12 cellular contexts compared by ENCODE assay signal in the genomic region with DNA sequence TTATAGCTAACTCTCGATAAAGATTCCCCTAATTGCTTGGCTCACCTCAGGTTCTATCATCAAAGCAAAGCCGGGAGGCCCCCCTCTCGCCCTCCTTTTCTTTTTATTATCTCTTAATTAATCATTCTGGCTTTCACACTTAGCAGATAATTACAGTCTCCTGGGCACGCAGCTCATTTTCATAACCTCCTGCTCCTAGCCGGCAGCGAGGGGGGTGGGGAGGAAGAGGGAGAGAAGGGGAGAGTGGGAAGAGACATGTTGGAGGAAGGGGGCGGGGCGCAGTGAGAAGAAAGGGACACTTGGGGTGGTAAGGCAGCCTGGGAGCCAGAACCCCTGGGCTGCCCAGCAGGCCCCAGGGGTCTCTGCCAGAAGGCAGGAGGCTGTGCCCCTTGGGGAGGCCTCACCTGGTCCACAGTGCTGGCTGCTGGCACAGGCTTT. TPM values are rescaled to one million over a fixed set of nuclear protein-coding genes. Genes with fewer than 3 reads are reported as not detected.
DNase-seq lines count a peak whose midpoint lies in the region; ATAC-seq and TF ChIP-seq lines count a peak whose summit lies in the region.
"Had no signal": no experiment of that assay in that cellular context is flagged by ENCODE, and none has a peak within 500 bp of the region (broad histone marks: within the 10 kb centered on the region; RNA-seq: fewer than 3 reads in every experiment).

No MANE protein-coding gene starts in this region.

- WGBS in adrenal gland, 4 donors = 31 to 44% (median 32%) methylated on average over 8 of the region's 8 CpGs

- H3K79me2 ChIP-seq in GM23338 (replicated peaks; ENCODE audit: insufficient read depth) = peaks cover 99% of the 10 kb centered on the region

- no peaks in the 10 kb centered on the region for H3K9me3 ChIP-seq in adrenal gland (replicated peaks in 1 of 3)

- DNase-seq in GM23338 (ENCODE audit: low spot score) (no peak), adrenal gland (no peak), amniotic stem cell (lab: John Stamatoyannopoulos, UW) (no peak), DMS79 (lab: John Stamatoyannopoulos, UW) (no peak), SW480 (ENCODE audit: low spot score) (no peak)
- no peak for DNase-seq in activated CD4-positive, CD25-positive, alpha-beta regulatory T cell treated with anti-CD3 and anti-CD28 coated beads, Interleukin-2, amount 50 U/mL, for 72 hours
- DNase-seq: CD4-positive, CD25-positive, alpha-beta regulatory T cell; NCI-H510A; T-helper 1 cell had no signal

- H3K4me1 ChIP-seq in GM23338 (ENCODE audit: insufficient read depth) (peaks cover 76% of the 10 kb centered on the region), adrenal gland (replicated peaks in 1 of 2) (peaks cover 92 to 95% of the 10 kb centered on the region in 2 donors)

- H3K36me3 Mint-ChIP-seq in GM23338 (ENCODE audit: low read depth) = no peaks in the 10 kb centered on the region; the same call in 2 of the 3 replicates
- H3K36me3 Mint-ChIP-seq: CD4-positive, CD25-positive, alpha-beta regulatory T cell had no signal

- H3K4me2 ChIP-seq in GM23338 = peak overlapping the region; percentile 64; the same call in 1 of the 2 replicates

- 0 out of 2 replicates have a peak overlapping the region, but pooled peaks have one; percentile 54 for H3K27ac Mint-ChIP-seq in GM23338
- H3K27ac Mint-ChIP-seq: CD4-positive, CD25-positive, alpha-beta regulatory T cell had no signal

- no peak overlapping the region for H2AFZ ChIP-seq in GM23338

- H3K27me3 Mint-ChIP-seq in GM23338 (ENCODE audit: insufficient read depth, low read depth, poor library complexity) = peaks cover 8% of the 10 kb centered on the region

- H3K27me3 ChIP-seq in GM23338 (ENCODE audit: insufficient read depth) (no peaks in the 10 kb centered on the region), adrenal gland (no peaks in the 10 kb centered on the region), layer of hippocampus (ENCODE audit: control insufficient read depth, insufficient read depth, low read length) (no peaks in the 10 kb centered on the region)

- no peak for TF ChIP-seq POLR2A in adrenal gland (IDR thresholded peaks at IDR 0.05)

- H3K9me3 Mint-ChIP-seq in GM23338 = no peaks in the 10 kb centered on the region

- H4K20me1 ChIP-seq in GM23338 (replicated peaks; ENCODE audit: insufficient read depth) = peaks cover 7% of the 10 kb centered on the region; the same call in 1 of the 2 replicates

- intact Hi-C loops in adrenal gland (cut with DNase I) = no loop called here

- H3K9me2 ChIP-seq in GM23338 (ENCODE audit: insufficient read depth) = no peaks in the 10 kb centered on the region

- H3K4me3 ChIP-seq in GM23338 (no peak overlapping the region), adrenal gland (no peak overlapping the region), skin epidermis (no peak overlapping the region)

- no peaks in the 10 kb centered on the region for H3K36me3 ChIP-seq in GM23338 (ENCODE audit: insufficient read depth)
- H3K36me3 ChIP-seq in adrenal gland (replicated peaks in 1 of 2) = no peaks in the 10 kb centered on the region

- no peak overlapping the region for H3K4me3 Mint-ChIP-seq in GM23338
- H3K4me3 Mint-ChIP-seq: CD4-positive, CD25-positive, alpha-beta regulatory T cell had no signal

- H3K27ac ChIP-seq in GM23338 (ENCODE audit: low read depth) (no peak overlapping the region), adrenal gland (peak overlapping the region in 4 of 5 donors; percentile 67 to 92 (median 82)), layer of hippocampus (ENCODE audit: low read depth, low read length) (peak overlapping the region; percentile 21), skin epidermis (peak overlapping the region in 20 of 21 experiments; percentile 11 to 90 (median 78))

- peaks cover 85% of the 10 kb centered on the region for H3K4me1 Mint-ChIP-seq in GM23338
- H3K4me1 Mint-ChIP-seq: CD4-positive, CD25-positive, alpha-beta regulatory T cell had no signal

- no peaks in the 10 kb centered on the region for H3F3A ChIP-seq in GM23338 (replicated peaks; ENCODE audit: low read depth)

- TF ChIP-seq CTCF in GM23338 (conservative IDR thresholded peaks at IDR 0.05; ENCODE audit: low read depth in 2 of 2) = no peak
- no peak for TF ChIP-seq CTCF in adrenal gland (IDR thresholded peaks at IDR 0.05)

- no peak; the same call in 1 of the 3 replicates for ATAC-seq in GM23338
- ATAC-seq: sciatic nerve had no signal

TF ChIP-seq in GM23338, 12 proteins besides CTCF, POLR2A, EP300 and RAD21:
- TF ChIP-seq STAT1 (IDR thresholded peaks at IDR 0.05; ENCODE audit: unreplicated experiment) (no peak), ZNF331 (CRISPR knock-in tag; IDR thresholded peaks at IDR 0.05; ENCODE audit: low read depth) (no peak), ZNF114 (CRISPR knock-in tag; IDR thresholded peaks at IDR 0.05) (no peak)
- TF ChIP-seq, protein P1, sequence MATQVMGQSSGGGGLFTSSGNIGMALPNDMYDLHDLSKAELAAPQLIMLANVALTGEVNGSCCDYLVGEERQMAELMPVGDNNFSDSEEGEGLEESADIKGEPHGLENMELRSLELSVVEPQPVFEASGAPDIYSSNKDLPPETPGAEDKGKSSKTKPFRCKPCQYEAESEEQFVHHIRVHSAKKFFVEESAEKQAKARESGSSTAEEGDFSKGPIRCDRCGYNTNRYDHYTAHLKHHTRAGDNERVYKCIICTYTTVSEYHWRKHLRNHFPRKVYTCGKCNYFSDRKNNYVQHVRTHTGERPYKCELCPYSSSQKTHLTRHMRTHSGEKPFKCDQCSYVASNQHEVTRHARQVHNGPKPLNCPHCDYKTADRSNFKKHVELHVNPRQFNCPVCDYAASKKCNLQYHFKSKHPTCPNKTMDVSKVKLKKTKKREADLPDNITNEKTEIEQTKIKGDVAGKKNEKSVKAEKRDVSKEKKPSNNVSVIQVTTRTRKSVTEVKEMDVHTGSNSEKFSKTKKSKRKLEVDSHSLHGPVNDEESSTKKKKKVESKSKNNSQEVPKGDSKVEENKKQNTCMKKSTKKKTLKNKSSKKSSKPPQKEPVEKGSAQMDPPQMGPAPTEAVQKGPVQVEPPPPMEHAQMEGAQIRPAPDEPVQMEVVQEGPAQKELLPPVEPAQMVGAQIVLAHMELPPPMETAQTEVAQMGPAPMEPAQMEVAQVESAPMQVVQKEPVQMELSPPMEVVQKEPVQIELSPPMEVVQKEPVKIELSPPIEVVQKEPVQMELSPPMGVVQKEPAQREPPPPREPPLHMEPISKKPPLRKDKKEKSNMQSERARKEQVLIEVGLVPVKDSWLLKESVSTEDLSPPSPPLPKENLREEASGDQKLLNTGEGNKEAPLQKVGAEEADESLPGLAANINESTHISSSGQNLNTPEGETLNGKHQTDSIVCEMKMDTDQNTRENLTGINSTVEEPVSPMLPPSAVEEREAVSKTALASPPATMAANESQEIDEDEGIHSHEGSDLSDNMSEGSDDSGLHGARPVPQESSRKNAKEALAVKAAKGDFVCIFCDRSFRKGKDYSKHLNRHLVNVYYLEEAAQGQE (IDR thresholded peaks at IDR 0.05; ENCODE audit: unreplicated experiment) = no peak
- TF ChIP-seq, protein P2, sequence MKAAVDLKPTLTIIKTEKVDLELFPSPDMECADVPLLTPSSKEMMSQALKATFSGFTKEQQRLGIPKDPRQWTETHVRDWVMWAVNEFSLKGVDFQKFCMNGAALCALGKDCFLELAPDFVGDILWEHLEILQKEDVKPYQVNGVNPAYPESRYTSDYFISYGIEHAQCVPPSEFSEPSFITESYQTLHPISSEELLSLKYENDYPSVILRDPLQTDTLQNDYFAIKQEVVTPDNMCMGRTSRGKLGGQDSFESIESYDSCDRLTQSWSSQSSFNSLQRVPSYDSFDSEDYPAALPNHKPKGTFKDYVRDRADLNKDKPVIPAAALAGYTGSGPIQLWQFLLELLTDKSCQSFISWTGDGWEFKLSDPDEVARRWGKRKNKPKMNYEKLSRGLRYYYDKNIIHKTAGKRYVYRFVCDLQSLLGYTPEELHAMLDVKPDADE (IDR thresholded peaks at IDR 0.05) = no peak

RNA-seq across cellular contexts. Expression of a gene that starts 14.5 kb away (rescaled TPM):
- total RNA-seq in GM23338 (2014; rRNA removed; shearing (Covaris generic)) = 35.2 and 41.0 TPM in 2 replicates
- polyA plus RNA-seq in GM23338 (2016; fragmentation: Nextera tagmentation; extraction: Ambion mirVana) = 5.1 and 5.6 TPM in 2 replicates
- total RNA-seq in adrenal gland = 10 to 100 TPM; 23.6 to 57.2 (median 50.4) TPM
- polyA plus RNA-seq in adrenal gland = 10 to 100 TPM; 10.1 to 13.9 (median 11.2) TPM
- total RNA-seq: CD4-positive, CD25-positive, alpha-beta regulatory T cell had no signal
- polyA plus RNA-seq: CD4-positive, CD25-positive, alpha-beta regulatory T cell had no signal
